8 cellular contexts compared by ENCODE assay signal in genomic region chr1:171251042-171251740, GRCh38. TPM values are rescaled to one million over a fixed set of nuclear protein-coding genes. Genes with fewer than 3 reads are reported as not detected.
DNase-seq lines count a peak whose midpoint lies in the region; ATAC-seq, FAIRE-seq and TF ChIP-seq lines count a peak whose summit lies in the region.

No MANE protein-coding gene starts in this region.

- RAD21 ChIA-PET in GM12878 (lab: Charles Lee; ENCODE audit: unreplicated experiment): interaction anchor here (1.7 kb wide), 1 partner anchor 63 kb away, joined by 5 read pairs; the partner anchor contains the start of gene FMO4

- H3K4me2 ChIP-seq in OCI-LY3 (ENCODE audit: low read length) (peak overlapping the region; percentile 92), GM12878 (ENCODE audit: control insufficient read depth, insufficient read depth) (peak overlapping the region; percentile 83)

- H3K27me3 ChIP-seq in OCI-LY3 (ENCODE audit: low read depth, low read length): no peaks in the 10 kb centered on the region
- peaks cover 1 to 3% of the 10 kb centered on the region in 2 experiments; a peak in 1 of 4 replicates for H3K27me3 ChIP-seq in GM12878 (replicated peaks in 1 of 2; ENCODE audit: control insufficient read depth in 2 of 2, insufficient read depth in 2 of 2, low read length in 1 of 2)

- no peak for TF ChIP-seq EP300 in GM12878 (IDR thresholded peaks at IDR 0.05; ENCODE audit: borderline replicate concordance in 1 of 2, control insufficient read depth in 1 of 2, low read depth in 2 of 2, low read length in 2 of 2)

- DNase-seq in GM12864 (ENCODE audit: low read depth): no peak
- no peak for DNase-seq in GM12878 (ENCODE audit: low read depth, low spot score)
- DNase-seq in kidney glomerular epithelial cell (lab: John Stamatoyannopoulos, UW): peak; percentile 18
- DNase-seq in stimulated activated CD4-positive, alpha-beta T cell treated with anti-CD3 and anti-CD28 coated beads, Interleukin-4, amount 100 ng/mL, for 24 hours: peak; percentile 12
- DNase-seq in caudate nucleus (lab: John Stamatoyannopoulos, UW): no peak
- DNase-seq in GOT3 (lab: John Stamatoyannopoulos, UW): no peak

- ATAC-seq in HG02852 (IDR thresholded peaks at IDR 0.05; ENCODE audit: unreplicated experiment) (peak; percentile 48), GM12878 (peak; percentile 68)

- in situ Hi-C loops in GM12878 (cut with MboI): no loop called here

- POLR2A ChIA-PET in GM12878 (lab: Charles Lee): no interaction called here

- CTCF ChIA-PET in GM12878 (lab: Yijun Ruan, JAX): interaction anchor here (1.1 to 7.2 kb wide), 4 partner anchors 13 to 62 kb away, joined by 3 to 46 read pairs (median 4); partner anchors contain the start of gene FMO4

- H3K4me3 ChIP-seq in GM12864 (ENCODE audit: low read depth, low read length): peak overlapping the region; percentile 37; the same call in 1 of the 2 replicates
- peak overlapping the region; percentile 80 for H3K4me3 ChIP-seq in OCI-LY3 (ENCODE audit: low read length)
- peak overlapping the region; percentile 72 for H3K4me3 ChIP-seq in GM12878

- TF ChIP-seq RAD21 in GM12878 (IDR thresholded peaks at IDR 0.05; ENCODE audit: insufficient read depth, low read depth, low read length): no peak

- 19% methylated on average over 26 of the region's 26 CpGs for WGBS in GM12878 (ENCODE audit: insufficient coverage, insufficient replicate concordance, low lambda C conversion rate, missing lambda C conversion rate)

- BruUV-seq in GM12878 (replicated peaks; lab: Mats Ljungman, UMichigan): no TSS peak

- SMC1A ChIA-PET in GM12878 (lab: Charles Lee; ENCODE audit: uncharacterized antibody, unreplicated experiment): interaction anchor here (0.9 to 1.5 kb wide), 2 partner anchors 9 to 32 kb away, joined by 3 read pairs; no protein-coding TSS in a partner anchor

- H3K36me3 ChIP-seq in OCI-LY3 (replicated peaks; ENCODE audit: low read depth, low read length) (peaks cover 18% of the 10 kb centered on the region), GM12878 (ENCODE audit: control insufficient read depth in 2 of 2, insufficient read depth in 2 of 2, low read length in 1 of 2) (no peaks in the 10 kb centered on the region)

- no peak for FAIRE-seq in GM12878 (lab: Jason Lieb, UNC)

- H3K4me1 ChIP-seq in OCI-LY3 (ENCODE audit: low read length) (peaks cover 68% of the 10 kb centered on the region), GM12878 (ENCODE audit: control insufficient read depth, insufficient read depth, low read length) (peaks cover 10% of the 10 kb centered on the region)

- H3K79me2 ChIP-seq in OCI-LY3 (ENCODE audit: low read length) (peaks cover 40% of the 10 kb centered on the region), GM12878 (ENCODE audit: control insufficient read depth, insufficient read depth, low read length) (no peaks in the 10 kb centered on the region)

- no peak for TF ChIP-seq CTCF in GM12864 (IDR thresholded peaks at IDR 0.05; ENCODE audit: low read depth, low read length, missing control alignments)
- no peak for TF ChIP-seq CTCF in OCI-LY3 (IDR thresholded peaks at IDR 0.05; ENCODE audit: low read depth, low read length)
- TF ChIP-seq CTCF in GM12878 (IDR thresholded peaks at IDR 0.05 in 2 of 3, conservative IDR thresholded peaks at IDR 0.05 in 1 of 3; ENCODE audit: control insufficient read depth in 2 of 3, extremely low read depth in 1 of 3, insufficient read depth in 1 of 3, low read depth in 3 of 3, low read length in 3 of 3): no peak

- intact Hi-C loops in GM12878 (cut with micrococcal nuclease; ENCODE audit: unreplicated experiment): no loop called here

- H4K20me1 ChIP-seq in OCI-LY3 (ENCODE audit: insufficient read depth, low read length) (no peaks in the 10 kb centered on the region), GM12878 (ENCODE audit: control insufficient read depth, insufficient read depth) (no peaks in the 10 kb centered on the region)

- peak overlapping the region; percentile 42; the same call in 1 of the 2 replicates for H2AFZ ChIP-seq in OCI-LY3 (ENCODE audit: low read depth, low read length)
- H2AFZ ChIP-seq in GM12878 (ENCODE audit: control insufficient read depth, low read depth, low read length): peak overlapping the region; percentile 81

- H3K9ac ChIP-seq in OCI-LY3 (ENCODE audit: low read length) (peak overlapping the region; percentile 91), GM12878 (ENCODE audit: control insufficient read depth, insufficient read depth, low read length) (peak overlapping the region; percentile 16; the same call in 1 of the 2 replicates)

- no peak for TF ChIP-seq POLR2A in GM12878 (IDR thresholded peaks at IDR 0.05; ENCODE audit: low read depth, low read length)

- peak overlapping the region; percentile 95 for H3K27ac ChIP-seq in OCI-LY3 (ENCODE audit: low read length)
- no peak overlapping the region for H3K27ac ChIP-seq in GM12878 (ENCODE audit: control insufficient read depth, insufficient read depth)
- H3K27ac ChIP-seq in caudate nucleus (ENCODE audit: low read depth, low read length): no peak overlapping the region

- H3K9me3 ChIP-seq in OCI-LY3 (ENCODE audit: insufficient read depth, low read length) (no peaks in the 10 kb centered on the region), GM12878 (replicated peaks; ENCODE audit: control insufficient read depth, insufficient read depth, low read length) (no peaks in the 10 kb centered on the region)

TF ChIP-seq in GM12878, 131 proteins besides CTCF, POLR2A, EP300 and RAD21:
- no peak for TF ChIP-seq NKRF (conservative IDR thresholded peaks at IDR 0.05)
- no peak for TF ChIP-seq HDGF (IDR thresholded peaks at IDR 0.05)
- TF ChIP-seq TCF3 (IDR thresholded peaks at IDR 0.05; ENCODE audit: borderline replicate concordance, insufficient read depth, low read depth, low read length): 0 out of 2 replicates have a peak, but pooled peaks have one; percentile 4
TF ChIP-seq in GM12878: peak in this region for 1.

RNA-seq across cellular contexts. Expression of gene FMO1, which starts 2.9 kb away (rescaled TPM):
- total RNA-seq in GM12878 (2013; cell fraction: nucleolus; rRNA removed): not detected in 2 replicates
- total RNA-seq in GM12878 (2014; rRNA removed) (not detected in 2 replicates), GM12878 (2014; rRNA removed; fragmentation: Illumina TruSeq; extraction: Trizol) (not detected in 2 replicates), GM12878 (2021) (not detected in 2 replicates)
- not detected for polyA plus RNA-seq in GM12878 (2011; ENCODE audit: low read depth)
- polyA plus RNA-seq in GM12878 (2011; rRNA removed) (not detected in 2 replicates), GM12878 (2014; fragmentation: Illumina TruSeq; extraction: Trizol) (not detected in 2 replicates), GM12878 (2014; fragmentation: Nextera tagmentation; extraction: Ambion mirVana) (not detected), GM12878 (2014; rRNA removed) (not detected in 2 replicates), GM12878 (2016; fragmentation: Nextera tagmentation; extraction: Ambion mirVana) (not detected)
- polyA plus RNA-seq in GM12878 (2011; cell fraction: cytosol; rRNA removed): not detected in 2 replicates
- not detected in 2 replicates for polyA plus RNA-seq in GM12878 (2011; cell fraction: nucleus; rRNA removed)
- not detected in 2 replicates for polyA plus RNA-seq in GM12878 (2012)
- not detected in 2 replicates for polyA minus RNA-seq in GM12878 (2011; rRNA and poly(A)+ RNA removed)
- not detected in 2 replicates for polyA minus RNA-seq in GM12878 (2011; cell fraction: cytosol; rRNA and poly(A)+ RNA removed)
- not detected in 2 replicates for polyA minus RNA-seq in GM12878 (2011; cell fraction: nucleus; rRNA and poly(A)+ RNA removed)

Comparison
In these comparisons a context has a peak if more than half of its experiments do, and no peak if none do; other contexts are left out.
1. DNase-seq: peak in kidney glomerular epithelial cell (single experiment) and stimulated activated CD4-positive, alpha-beta T cell treated with anti-CD3 and anti-CD28 coated beads, Interleukin-4, amount 100 ng/mL, for 24 hours (single experiment); none in GM12864 (single experiment), GM12878 (single experiment), caudate nucleus (0 of 61) and GOT3 (single experiment).
2. Peak in every context shown above with its lines, with median percentiles within 50 percentile points of each other: H3K4me3 ChIP-seq.